1 cellular context compared by ENCODE assay signal in genomic region chr22:29031236-29031982, GRCh38.
TF ChIP-seq lines count a peak whose summit lies in the region.

No MANE protein-coding gene starts in this region.

TF ChIP-seq in K562, 482 proteins besides CTCF, POLR2A, EP300 and RAD21 (continued from another document and continues in another):
- TF ChIP-seq PRDM10 (IDR thresholded peaks at IDR 0.05; ENCODE audit: partially characterized antibody) = peak; percentile 69
- TF ChIP-seq ZC3H8 (IDR thresholded peaks at IDR 0.05) = no peak
- no peak for TF ChIP-seq SPI1 (IDR thresholded peaks at IDR 0.05; ENCODE audit: borderline replicate concordance, low read depth, low read length)
- no peak for TF ChIP-seq THRA (IDR thresholded peaks at IDR 0.05)
- TF ChIP-seq ZNF232 (CRISPR knock-in tag; IDR thresholded peaks at IDR 0.05) = no peak
- no peak for TF ChIP-seq HSF4 (CRISPR knock-in tag; IDR thresholded peaks at IDR 0.05; ENCODE audit: borderline replicate concordance)
- TF ChIP-seq ZNF280A (IDR thresholded peaks at IDR 0.05; ENCODE audit: low read depth, partially characterized antibody) = no peak
- peak; percentile 65 for TF ChIP-seq MAFG (tag; conservative IDR thresholded peaks at IDR 0.05)
- TF ChIP-seq ZKSCAN3 (CRISPR knock-in tag; IDR thresholded peaks at IDR 0.05) = no peak
- TF ChIP-seq KDM1A (IDR thresholded peaks at IDR 0.05) = 0 out of 4 replicates have a peak, but pooled peaks of 1 of the 2 experiments have one; percentile 17
- no peak for TF ChIP-seq PPARD (CRISPR knock-in tag; IDR thresholded peaks at IDR 0.05)
- no peak for TF ChIP-seq ZNF780A (CRISPR knock-in tag; IDR thresholded peaks at IDR 0.05)
- 0 out of 2 replicates have a peak, but pooled peaks have one; percentile 56 for TF ChIP-seq BACH1 (tag; IDR thresholded peaks at IDR 0.05)
- no peak for TF ChIP-seq EHMT2 (IDR thresholded peaks at IDR 0.05)
- TF ChIP-seq ZNF318 (IDR thresholded peaks at IDR 0.05; ENCODE audit: borderline replicate concordance in 1 of 2, low read depth in 1 of 2) = 0 out of 4 replicates have a peak, but pooled peaks of 1 of the 2 experiments have one; percentile 44
- peak; percentile 78; the same call in 1 of the 2 replicates for TF ChIP-seq TFAP4 (CRISPR knock-in tag; IDR thresholded peaks at IDR 0.05; ENCODE audit: borderline replicate concordance)
- TF ChIP-seq TSC22D4 (tag; IDR thresholded peaks at IDR 0.05) = no peak
- no peak for TF ChIP-seq RREB1 (CRISPR knock-in tag; IDR thresholded peaks at IDR 0.05)
- no peak for TF ChIP-seq ZNF311 (CRISPR knock-in tag; IDR thresholded peaks at IDR 0.05)
- TF ChIP-seq ARID1B (IDR thresholded peaks at IDR 0.05) = peak; percentile 78
- no peak for TF ChIP-seq DEAF1 (CRISPR knock-in tag; IDR thresholded peaks at IDR 0.05)
- no peak for TF ChIP-seq GATAD2B (IDR thresholded peaks at IDR 0.05; ENCODE audit: borderline replicate concordance)
- no peak for TF ChIP-seq ATF6 (CRISPR knock-in tag; IDR thresholded peaks at IDR 0.05)
- 0 out of 2 replicates have a peak, but pooled peaks have one; percentile 28 for TF ChIP-seq ZNF589 (CRISPR knock-in tag; IDR thresholded peaks at IDR 0.05; ENCODE audit: low read depth)
- TF ChIP-seq NCOA1 (IDR thresholded peaks at IDR 0.05; ENCODE audit: low read depth) = no peak
- no peak for TF ChIP-seq HNRNPLL (IDR thresholded peaks at IDR 0.05; ENCODE audit: low read depth, low read length, poor library complexity, severe bottlenecking)
